In genomic region chrX:53449632-53450031, GRCh38 we compare ENCODE assay signal across 23 cellular contexts. TPM values are rescaled to one million over a fixed set of nuclear protein-coding genes. Genes with fewer than 3 reads are reported as not detected.
DNase-seq lines count a peak whose midpoint lies in the region; ATAC-seq, FAIRE-seq and TF ChIP-seq lines count a peak whose summit lies in the region.
"Had no signal": no experiment of that assay in that cellular context is flagged by ENCODE, and none has a peak within 500 bp of the region (broad histone marks: within the 10 kb centered on the region; RNA-seq: fewer than 3 reads in every experiment).

No MANE protein-coding gene starts in this region.

- ATAC-seq in left ventricle myocardium superior, result no peak
- ATAC-seq: A549 had no signal

- no peak for TF ChIP-seq EP300 in sigmoid colon (IDR thresholded peaks at IDR 0.05)

- no peaks in the 10 kb centered on the region for H3K9me3 ChIP-seq in sigmoid colon
- H3K9me3 ChIP-seq: A549; BE2C; BLaER1 treated with 17β-estradiol and CSF1 and Interleukin-3, amounts not matched to agents 10 nM and 100 nM had no signal

- 90 to 97% methylated on average over 3 of the region's 3 CpGs for WGBS in sigmoid colon, 2 donors

- no peaks in the 10 kb centered on the region for H3K4me1 ChIP-seq in sigmoid colon
- H3K4me1 ChIP-seq: A549; BE2C; BLaER1 treated with 17β-estradiol and CSF1 and Interleukin-3, amounts not matched to agents 10 nM and 100 nM had no signal

- no peaks in the 10 kb centered on the region for H3K27me3 ChIP-seq in sigmoid colon
- H3K27me3 ChIP-seq: BE2C had no signal

- intact Hi-C loops in sigmoid colon (cut with DNase I) (no loop called here), left ventricle myocardium superior (cut with micrococcal nuclease) (no loop called here)

- H3K4me3 ChIP-seq in epithelial cell of esophagus (ENCODE audit: low read length), result no peak overlapping the region
- H3K4me3 ChIP-seq in sigmoid colon, result no peak overlapping the region
- H3K4me3 ChIP-seq: A549; BLaER1 treated with 17β-estradiol and CSF1 and Interleukin-3, amounts not matched to agents 10 nM and 100 nM had no signal

- no peak for TF ChIP-seq POLR2A in sigmoid colon (IDR thresholded peaks at IDR 0.05)

- DNase-seq in ELR (ENCODE audit: low read depth) (peak; percentile 48), M059J (ENCODE audit: low read depth) (peak; percentile 3), epithelial cell of esophagus (ENCODE audit: low read depth) (peak; percentile 41), HTR-8/SVneo (ENCODE audit: insufficient read length, low spot score) (no peak), sigmoid colon (no peak), left ventricle myocardium superior (no peak)
- DNase-seq: 8988T; ACHN; AML-193; BE2C; CD4-positive, alpha-beta T cell; CD8-positive, alpha-beta memory T cell; DMS 273 treated with DMSO at 0.1 percent for 48 hours; DMS79; EL; H7; HCEC 1CT had no signal

- TF ChIP-seq CTCF in epithelial cell of esophagus (IDR thresholded peaks at IDR 0.05; ENCODE audit: insufficient read depth, low read depth, low read length, missing control alignments) (no peak), sigmoid colon (IDR thresholded peaks at IDR 0.05) (no peak)

- H3K27ac ChIP-seq in sigmoid colon, result no peak overlapping the region
- H3K27ac ChIP-seq: A549; BLaER1 treated with 17β-estradiol and CSF1 and Interleukin-3, amounts not matched to agents 10 nM and 100 nM had no signal

- FAIRE-seq in HTR-8/SVneo (lab: Jason Lieb, UNC), result no peak
- FAIRE-seq: A549, D721Med, G401.6, GM12892, H1 had no signal

- no peaks in the 10 kb centered on the region for H3K36me3 ChIP-seq in sigmoid colon
- H3K36me3 ChIP-seq: BE2C; BLaER1 treated with 17β-estradiol and CSF1 and Interleukin-3, amounts not matched to agents 10 nM and 100 nM had no signal

RNA-seq across cellular contexts. Expression of gene HSD17B10, which starts 15.5 kb away (rescaled TPM):
- 118 and 120 TPM in 2 replicates for total RNA-seq in M059J (2014; rRNA removed; shearing (Covaris generic))
- 10 to 100 TPM; 44.6 to 67.4 (median 63.4) TPM for total RNA-seq in sigmoid colon
- polyA plus RNA-seq in sigmoid colon, result 100 to 1,000 TPM in 1 of 3 donors, 10 to 100 TPM in 2; 73.8 to 102 (median 81.1) TPM
- 102 TPM for total RNA-seq in left ventricle myocardium superior

RNA-seq across cellular contexts. Expression of gene RIBC1, which starts 27.0 kb away (rescaled TPM):
- total RNA-seq in M059J (2014; rRNA removed; shearing (Covaris generic)), result 0.94 and 2.2 TPM in 2 replicates
- total RNA-seq in sigmoid colon (under 1 TPM in 3 of 4 donors, not detected in 1; 0.36 to 0.82 (median 0.54) TPM), left ventricle myocardium superior (0.52 TPM)
- polyA plus RNA-seq in sigmoid colon, result under 1 TPM; 0.60 to 0.92 (median 0.73) TPM

RNA-seq across cellular contexts. Expression of gene SMC1A, which starts 27.2 kb away (rescaled TPM):
- 34.4 and 80.2 TPM in 2 replicates for total RNA-seq in M059J (2014; rRNA removed; shearing (Covaris generic))
- total RNA-seq in sigmoid colon (10 to 100 TPM; 27.8 to 45.7 (median 35.5) TPM), left ventricle myocardium superior (40.2 TPM)
- polyA plus RNA-seq in sigmoid colon, result 10 to 100 TPM in 1 of 3 donors, 1 to 10 TPM in 2; 4.2 to 19.9 (median 7.9) TPM

Comparison
In these comparisons a context has a peak if more than half of its experiments do, and no peak if none do; other contexts are left out.
1. DNase-seq: peak in ELR (single experiment), M059J (single experiment) and epithelial cell of esophagus (single experiment); none in HTR-8/SVneo (single experiment), sigmoid colon (single experiment) and left ventricle myocardium superior (single experiment).